In genomic region chr15:64354683-64355558, GRCh38 we compare ENCODE assay signal across 8 cellular contexts. TPM values are rescaled to one million over a fixed set of nuclear protein-coding genes. Genes with fewer than 3 reads are reported as not detected.
DNase-seq lines count a peak whose midpoint lies in the region; ATAC-seq and TF ChIP-seq lines count a peak whose summit lies in the region.

No MANE protein-coding gene starts in this region.

- H3K9me3 Mint-ChIP-seq in naive thymus-derived CD4-positive, alpha-beta T cell: no peaks in the 10 kb centered on the region

- H3K36me3 Mint-ChIP-seq in naive thymus-derived CD4-positive, alpha-beta T cell: no peaks in the 10 kb centered on the region

- DNase-seq in ACHN (peak; percentile 11), RPMI8226 (peak; percentile 38), dorsolateral prefrontal cortex (peak in 2 of 10 donors; percentile 4 to 9), NCI-H2029 treated with DMSO at 0.1 percent for 48 hours (lab: John Stamatoyannopoulos, UW) (no peak)
- peak in 4 of 9 donors; percentile 3 to 15 (median 8) for DNase-seq in naive thymus-derived CD4-positive, alpha-beta T cell

- H3K27me3 ChIP-seq in dorsolateral prefrontal cortex: no peaks in the 10 kb centered on the region
- H3K27me3 ChIP-seq in naive thymus-derived CD4-positive, alpha-beta T cell (ENCODE audit: control insufficient read depth in 2 of 2, insufficient read depth in 2 of 2, low read length in 2 of 2): no peaks in the 10 kb centered on the region

- intact Hi-C loops in dorsolateral prefrontal cortex (cut with DNase I): loop anchor here (5.0 to 10.0 kb wide), 3 partner anchors 108 to 260 kb away; partner anchors contain the start of genes CIAO2A (in 1 of the 2) and SNX1 (in 1 of the 2)
- intact Hi-C loops in naive thymus-derived CD4-positive, alpha-beta T cell (cut with micrococcal nuclease): no loop called here

- H3K27ac Mint-ChIP-seq in naive thymus-derived CD4-positive, alpha-beta T cell: peak overlapping the region; percentile 65 to 93 (median 92)

- peak overlapping the region in 17 of 59 donors; percentile 4 to 77 (median 71) for H3K27ac ChIP-seq in dorsolateral prefrontal cortex
- H3K27ac ChIP-seq in naive thymus-derived CD4-positive, alpha-beta T cell (ENCODE audit: low read depth, low read length): peak overlapping the region; percentile 73

- H3K4me3 Mint-ChIP-seq in naive thymus-derived CD4-positive, alpha-beta T cell: peak overlapping the region; percentile 90 to 97 (median 92)

- H3K9me3 ChIP-seq in naive thymus-derived CD4-positive, alpha-beta T cell (ENCODE audit: control insufficient read depth in 2 of 3, low read length in 3 of 3): no peaks in the 10 kb centered on the region

- H3K4me1 Mint-ChIP-seq in naive thymus-derived CD4-positive, alpha-beta T cell: peaks cover 14 to 24% (median 20%) of the 10 kb centered on the region in 7 donors

- POLR2A ChIA-PET in naive thymus-derived CD4-positive, alpha-beta T cell (lab: Charles Lee): interaction anchor here (0.6 to 1.6 kb wide), 2 partner anchors 33 to 101 kb away, joined by 3 to 12 read pairs; partner anchors contain the start of gene TRIP4

- peaks cover 0 to 8% (median 0%) of the 10 kb centered on the region in 3 experiments for H3K36me3 ChIP-seq in naive thymus-derived CD4-positive, alpha-beta T cell (ENCODE audit: control insufficient read depth in 2 of 3, insufficient read depth in 3 of 3, low read length in 3 of 3)

- ATAC-seq in GM21619 (IDR thresholded peaks at IDR 0.05; ENCODE audit: unreplicated experiment) (peak; percentile 3), GM21515 (IDR thresholded peaks at IDR 0.05; ENCODE audit: unreplicated experiment) (no peak), HG02884 (IDR thresholded peaks at IDR 0.05; ENCODE audit: unreplicated experiment) (no peak)
- ATAC-seq in naive thymus-derived CD4-positive, alpha-beta T cell: no peak

- H3K4me3 ChIP-seq in dorsolateral prefrontal cortex: peak overlapping the region; percentile 61 to 94 (median 82)
- peak overlapping the region; percentile 90 for H3K4me3 ChIP-seq in naive thymus-derived CD4-positive, alpha-beta T cell (ENCODE audit: low read length)

- TF ChIP-seq CTCF in dorsolateral prefrontal cortex (IDR thresholded peaks at IDR 0.05 in 54 of 56, conservative IDR thresholded peaks at IDR 0.05 in 2 of 56; ENCODE audit: low read depth in 1 of 56, partially characterized antibody in 56 of 56): no peak

- in situ Hi-C loops in ACHN (cut with HindIII; ENCODE audit: low pct_ligation_motif_present, low pct_unique_long_range_greater_than_20kb, low sequenced_read_pairs): no loop called here

- CTCF ChIA-PET in naive thymus-derived CD4-positive, alpha-beta T cell (lab: Charles Lee): interaction anchor here (1.2 kb wide), 1 partner anchor 297 kb away, joined by 3 read pairs; no protein-coding TSS in a partner anchor

- H3K4me1 ChIP-seq in naive thymus-derived CD4-positive, alpha-beta T cell (ENCODE audit: control insufficient read depth in 2 of 2, insufficient read depth in 2 of 2, low read length in 2 of 2): peaks cover 9 to 10% of the 10 kb centered on the region in 2 donors

- H3K27me3 Mint-ChIP-seq in naive thymus-derived CD4-positive, alpha-beta T cell: no peaks in the 10 kb centered on the region

RNA-seq across cellular contexts. Expression of gene CSNK1G1, which starts 1.1 kb away (rescaled TPM):
- 10 to 100 TPM; 15.7 to 35.5 (median 25.7) TPM for total RNA-seq in dorsolateral prefrontal cortex
- 10 to 100 TPM; 19.7 to 31.4 (median 26.5) TPM for total RNA-seq in naive thymus-derived CD4-positive, alpha-beta T cell
- polyA plus RNA-seq in naive thymus-derived CD4-positive, alpha-beta T cell: 10 to 100 TPM; 18.2 to 19.4 TPM

RNA-seq across cellular contexts. Expression of gene PCLAF, which starts 26.3 kb away (rescaled TPM):
- total RNA-seq in dorsolateral prefrontal cortex: 1 to 10 TPM in 60 of 120 experiments, under 1 TPM in 29, not detected in 31; 0.24 to 3.6 (median 1.2) TPM
- 10 to 100 TPM in 1 of 5 experiments, 1 to 10 TPM in 3, under 1 TPM in 1; 0.85 to 58.7 (median 1.2) TPM for total RNA-seq in naive thymus-derived CD4-positive, alpha-beta T cell
- polyA plus RNA-seq in naive thymus-derived CD4-positive, alpha-beta T cell: not detected

RNA-seq across cellular contexts. Expression of gene TRIP4, which starts 32.7 kb away (rescaled TPM):
- total RNA-seq in dorsolateral prefrontal cortex: 10 to 100 TPM; 13.0 to 37.0 (median 22.6) TPM
- total RNA-seq in naive thymus-derived CD4-positive, alpha-beta T cell: 10 to 100 TPM; 16.5 to 29.3 (median 25.4) TPM
- 10 to 100 TPM; 31.4 to 31.5 TPM for polyA plus RNA-seq in naive thymus-derived CD4-positive, alpha-beta T cell

Comparison
In these comparisons a context has a peak if more than half of its experiments do, and no peak if none do; other contexts are left out.
1. intact Hi-C loops: an anchor here in dorsolateral prefrontal cortex (5.0 to 10.0 kb wide); none called in naive thymus-derived CD4-positive, alpha-beta T cell.